29 cellular contexts compared by ENCODE assay signal in genomic region chr20:61982951-61983315, GRCh38.
"Had no signal": no experiment of that assay in that cellular context is flagged by ENCODE, and none has a peak within 500 bp of the region (broad histone marks: within the 10 kb centered on the region; RNA-seq: fewer than 3 reads in every experiment).

No MANE protein-coding gene starts in this region.

- H3K27ac ChIP-seq: brain microvascular endothelial cell, dorsolateral prefrontal cortex, heart left ventricle had no signal

- FAIRE-seq: astrocyte, bronchial epithelial cell, colon, frontal cortex had no signal

- ATAC-seq: activated CD4-positive, alpha-beta T cell treated with anti-CD3 and anti-CD28 coated beads for 36 hours; activated CD8-positive, alpha-beta memory T cell treated with anti-CD3 and anti-CD28 coated beads, Interleukin-2, amount 10 ng/mL, durations not matched to agents 7 days and 5 days; activated CD8-positive, alpha-beta T cell treated with anti-CD3 and anti-CD28 coated beads, Interleukin-2, amount 10 ng/mL, durations not matched to agents 7 days and 5 days; esophagus mucosa; heart left ventricle had no signal

- H3K4me3 Mint-ChIP-seq: activated CD4-positive, alpha-beta memory T cell treated with anti-CD3 and anti-CD28 coated beads for 36 hours; activated CD4-positive, alpha-beta T cell treated with anti-CD3 and anti-CD28 coated beads for 36 hours; activated CD4-positive, alpha-beta T cell treated with anti-CD3 and anti-CD28 coated beads, Interleukin-2, amount 10 ng/mL, durations not matched to agents 24 days and 14 days; activated CD8-positive, alpha-beta memory T cell treated with anti-CD3 and anti-CD28 coated beads, Interleukin-2, amount 10 ng/mL, durations not matched to agents 7 days and 5 days; activated CD8-positive, alpha-beta T cell treated with anti-CD3 and anti-CD28 coated beads, Interleukin-2, amount 10 ng/mL, durations not matched to agents 7 days and 5 days; activated naive CD8-positive, alpha-beta T cell; activated T-helper 1 cell treated with anti-CD3 and anti-CD28 coated beads, Interleukin-12 subunit alpha, Interleukin-12 subunit beta, Interleukin-2, Interleukin-4 antibody, amounts not matched to agents 30 ng/mL and 10 ng/mL and 1 ng/mL, durations not matched to agents 14 hours and 24 hours and 36 hours; endodermal cell had no signal

- H3K9me3 ChIP-seq: heart left ventricle had no signal

- H3K4me1 Mint-ChIP-seq: endodermal cell had no signal

- H3K27ac Mint-ChIP-seq: activated CD4-positive, alpha-beta T cell treated with anti-CD3 and anti-CD28 coated beads for 36 hours; endodermal cell had no signal

- H3K27me3 ChIP-seq: brain microvascular endothelial cell, dorsolateral prefrontal cortex, heart left ventricle had no signal

- DNase-seq: activated CD4-positive, alpha-beta memory T cell treated with anti-CD3 and anti-CD28 coated beads for 36 hours; activated CD4-positive, alpha-beta T cell treated with anti-CD3 and anti-CD28 coated beads, Interleukin-2, amount 10 ng/mL, durations not matched to agents 24 days and 14 days; activated CD4-positive, CD25-positive, alpha-beta regulatory T cell; activated CD4-positive, CD25-positive, alpha-beta regulatory T cell treated with anti-CD3 and anti-CD28 coated beads, Interleukin-2, amount 50 U/mL, for 72 hours; activated CD8-positive, alpha-beta memory T cell treated with anti-CD3 and anti-CD28 coated beads, Interleukin-2, amount 10 ng/mL, durations not matched to agents 7 days and 5 days; activated CD8-positive, alpha-beta memory T cell treated with anti-CD3 and anti-CD28 coated beads, Interleukin-2, amount 50 U/mL, for 4 hours; activated CD8-positive, alpha-beta T cell treated with anti-CD3 and anti-CD28 coated beads, Interleukin-2, amount 10 ng/mL, durations not matched to agents 7 days and 5 days; activated effector memory CD4-positive, alpha-beta T cell treated with anti-CD3 and anti-CD28 coated beads, Interleukin-2, amount 50 U/mL, for 16 hours; activated naive CD4-positive, alpha-beta T cell treated with anti-CD3 and anti-CD28 coated beads, Interleukin-2, amount 50 U/mL, for 16 hours; activated T-cell treated with anti-CD3 and anti-CD28 coated beads, Interleukin-2, amount 50 U/mL, for 1 hour; activated T-cell treated with anti-CD3 and anti-CD28 coated beads, Interleukin-2, amount 50 U/mL, for 48 hours; amniotic stem cell; anterior cingulate cortex; brain microvascular endothelial cell; dorsolateral prefrontal cortex; effector memory CD4-positive, alpha-beta T cell; endodermal cell; foreskin fibroblast; glutamatergic neuron; heart left ventricle had no signal

- H3K27me3 Mint-ChIP-seq: activated CD4-positive, alpha-beta memory T cell treated with anti-CD3 and anti-CD28 coated beads for 36 hours; activated CD4-positive, alpha-beta T cell treated with anti-CD3 and anti-CD28 coated beads for 36 hours; activated CD4-positive, alpha-beta T cell treated with anti-CD3 and anti-CD28 coated beads, Interleukin-2, amount 10 ng/mL, durations not matched to agents 24 days and 14 days; activated CD8-positive, alpha-beta memory T cell treated with anti-CD3 and anti-CD28 coated beads, Interleukin-2, amount 10 ng/mL, durations not matched to agents 7 days and 5 days; activated naive CD8-positive, alpha-beta T cell; central memory CD8-positive, alpha-beta T cell had no signal

- H3K4me3 ChIP-seq: dorsolateral prefrontal cortex, heart left ventricle had no signal
